ENCODE assay signal across 34 cellular contexts in genomic region chr4:151133311-151133710, GRCh38.
"Had no signal": no experiment of that assay in that cellular context is flagged by ENCODE, and none has a peak within 500 bp of the region (broad histone marks: within the 10 kb centered on the region; RNA-seq: fewer than 3 reads in every experiment).

No MANE protein-coding gene starts in this region.

- H3K9me3 ChIP-seq: adrenal gland, ascending aorta, body of pancreas, breast epithelium had no signal

- FAIRE-seq: astrocyte, bronchial epithelial cell had no signal

- ATAC-seq: activated naive CD4-positive, alpha-beta T cell treated with anti-CD3 and anti-CD28 coated beads, Interleukin-2, amount 50 U/mL, for 72 hours; activated naive CD8-positive, alpha-beta T cell treated with anti-CD3 and anti-CD28 coated beads, Interleukin-2, amount 50 U/mL, for 24 hours; activated T-cell treated with anti-CD3 and anti-CD28 coated beads, Interleukin-2, amount 50 U/mL, for 4 hours; activated T-cell treated with anti-CD3 and anti-CD28 coated beads, Interleukin-2, amount 50 U/mL, for 72 hours; activated T-helper 17 cell treated with anti-CD3 and anti-CD28 coated beads, Interleukin-2, amount 50 U/mL, for 72 hours; body of pancreas had no signal

- H3K27ac ChIP-seq: adrenal gland, ascending aorta, body of pancreas, brain microvascular endothelial cell, breast epithelium, cardiac muscle cell had no signal

- H3K4me3 ChIP-seq: adrenal gland, ascending aorta, body of pancreas, breast epithelium, cardiac muscle cell had no signal

- H3K27me3 ChIP-seq: adrenal gland, ascending aorta, body of pancreas, brain microvascular endothelial cell, breast epithelium, cardiac muscle cell had no signal

- DNase-seq: activated effector memory CD4-positive, alpha-beta T cell treated with anti-CD3 and anti-CD28 coated beads, Interleukin-2, amount 50 U/mL, for 16 hours; activated effector memory CD4-positive, alpha-beta T cell treated with Interleukin-2 at 50 U/mL for 16 hours; activated gamma-delta T cell; activated gamma-delta T cell treated with Interleukin-2 at 50 U/mL for 16 hours; activated naive CD4-positive, alpha-beta T cell; activated naive CD4-positive, alpha-beta T cell treated with anti-CD3 and anti-CD28 coated beads for 36 hours; activated naive CD4-positive, alpha-beta T cell treated with anti-CD3 and anti-CD28 coated beads, Interleukin-2, amount 10 ng/mL, durations not matched to agents 7 days and 5 days; activated naive CD4-positive, alpha-beta T cell treated with anti-CD3 and anti-CD28 coated beads, Interleukin-2, amount 50 U/mL, for 16 hours; activated naive CD4-positive, alpha-beta T cell treated with Interleukin-2 at 50 U/mL for 16 hours; activated naive CD8-positive, alpha-beta T cell treated with anti-CD3 and anti-CD28 coated beads for 36 hours; activated naive CD8-positive, alpha-beta T cell treated with anti-CD3 and anti-CD28 coated beads, Interleukin-2, amount 10 ng/mL, durations not matched to agents 7 days and 5 days; activated naive CD8-positive, alpha-beta T cell treated with anti-CD3 and anti-CD28 coated beads, Interleukin-2, amount 50 U/mL, for 24 hours; activated T-cell treated with anti-CD3 and anti-CD28 coated beads, Interleukin-2, amount 50 U/mL, for 1 hour; activated T-cell treated with anti-CD3 and anti-CD28 coated beads, Interleukin-2, amount 50 U/mL, for 24 hours; activated T-cell treated with anti-CD3 and anti-CD28 coated beads, Interleukin-2, amount 50 U/mL, for 4 hours; activated T-cell treated with anti-CD3 and anti-CD28 coated beads, Interleukin-2, amount 50 U/mL, for 48 hours; activated T-cell treated with anti-CD3 and anti-CD28 coated beads, Interleukin-2, amount 50 U/mL, for 72 hours; adrenal gland; amniotic stem cell; amygdala; anterior cingulate cortex; aorta; body of pancreas; brain microvascular endothelial cell; caudate nucleus; central memory CD4-positive, alpha-beta T cell; cerebellar nuclear complex had no signal

- H3K36me3 ChIP-seq: breast epithelium had no signal

- H3K4me1 ChIP-seq: adrenal gland, ascending aorta, body of pancreas, breast epithelium had no signal
